ENCODE assay signal across 8 cellular contexts in genomic region chr2:113886479-113887383, GRCh38. TPM values are rescaled to one million over a fixed set of nuclear protein-coding genes. Genes with fewer than 3 reads are reported as not detected.
DNase-seq lines count a peak whose midpoint lies in the region; ATAC-seq and TF ChIP-seq lines count a peak whose summit lies in the region.

No MANE protein-coding gene starts in this region.

- H3K79me1 ChIP-seq in mesenchymal stem cell (replicated peaks; ENCODE audit: low read length, poor library complexity, severe bottlenecking): peaks cover 14% of the 10 kb centered on the region

- peaks cover 28% of the 10 kb centered on the region for H3K36me3 Mint-ChIP-seq in activated naive CD8-positive, alpha-beta T cell treated with anti-CD3 and anti-CD28 coated beads, Interleukin-2, amount 50 U/mL, for 24 hours (ENCODE audit: low read depth)
- H3K36me3 Mint-ChIP-seq in endothelial cell (ENCODE audit: low read depth, unreplicated experiment): peaks cover 15% of the 10 kb centered on the region

- peaks cover 47% of the 10 kb centered on the region for H3K4me1 Mint-ChIP-seq in activated naive CD8-positive, alpha-beta T cell treated with anti-CD3 and anti-CD28 coated beads, Interleukin-2, amount 50 U/mL, for 24 hours
- peaks cover 27% of the 10 kb centered on the region for H3K4me1 Mint-ChIP-seq in endothelial cell (ENCODE audit: unreplicated experiment)

- H4K91ac ChIP-seq in mesenchymal stem cell (ENCODE audit: low read length): no peak overlapping the region

- peak overlapping the region; percentile 45 for H3K9ac ChIP-seq in mesenchymal stem cell (ENCODE audit: low read length)

- peak overlapping the region; percentile 54 for H3K27ac ChIP-seq in mesenchymal stem cell (ENCODE audit: low read length, poor library complexity, severe bottlenecking)

- H3K4me3 Mint-ChIP-seq in activated naive CD8-positive, alpha-beta T cell treated with anti-CD3 and anti-CD28 coated beads, Interleukin-2, amount 50 U/mL, for 24 hours: peak overlapping the region; percentile 90
- H3K4me3 Mint-ChIP-seq in endothelial cell (ENCODE audit: unreplicated experiment): no peak overlapping the region

- H4K8ac ChIP-seq in mesenchymal stem cell (ENCODE audit: low read length): peak overlapping the region; percentile 35

- peak overlapping the region; percentile 42 to 87 for H3K18ac ChIP-seq in mesenchymal stem cell (ENCODE audit: low read depth in 1 of 2, low read length in 2 of 2)

- no peak overlapping the region for H3K4me2 ChIP-seq in mesenchymal stem cell (ENCODE audit: low read length, poor library complexity, severe bottlenecking)

- no peak for TF ChIP-seq CTCF in endothelial cell (IDR thresholded peaks at IDR 0.05; ENCODE audit: unreplicated experiment)

- H3K27me3 ChIP-seq in mesenchymal stem cell (ENCODE audit: control insufficient read depth in 1 of 2, insufficient read depth in 1 of 2, low read length in 2 of 2): no peaks in the 10 kb centered on the region

- H2BK15ac ChIP-seq in mesenchymal stem cell (ENCODE audit: low read depth, poor library complexity, severe bottlenecking): no peak overlapping the region

- peak overlapping the region in 1 of 2 experiments; percentile 49 for H3K14ac ChIP-seq in mesenchymal stem cell (ENCODE audit: low read length in 2 of 2)

- DNase-seq in activated effector memory CD4-positive, alpha-beta T cell treated with anti-CD3 and anti-CD28 coated beads, Interleukin-2, amount 50 U/mL, for 16 hours: peak; percentile 68
- DNase-seq in activated effector memory CD4-positive, alpha-beta T cell treated with Interleukin-2 at 50 U/mL for 16 hours: no peak
- peak; percentile 94 for DNase-seq in MV-4-11 (lab: John Stamatoyannopoulos, UW)
- DNase-seq in activated naive CD8-positive, alpha-beta T cell treated with anti-CD3 and anti-CD28 coated beads, Interleukin-2, amount 50 U/mL, for 24 hours: peak; percentile 63
- DNase-seq in mesenchymal stem cell: peak; percentile 85
- no peak for DNase-seq in endothelial cell (ENCODE audit: low spot score)
- DNase-seq in NCI-H2171 (lab: John Stamatoyannopoulos, UW): no peak

- peaks cover 8% of the 10 kb centered on the region for H3K4me1 ChIP-seq in mesenchymal stem cell (ENCODE audit: control insufficient read depth, insufficient read depth, low read depth, low read length)

- H3K4ac ChIP-seq in mesenchymal stem cell (ENCODE audit: low read depth in 1 of 2, low read length in 2 of 2): peak overlapping the region in 1 of 2 experiments; percentile 35

- peak overlapping the region; percentile 82 for H3K27ac Mint-ChIP-seq in activated naive CD8-positive, alpha-beta T cell treated with anti-CD3 and anti-CD28 coated beads, Interleukin-2, amount 50 U/mL, for 24 hours
- no peak overlapping the region for H3K27ac Mint-ChIP-seq in endothelial cell (ENCODE audit: unreplicated experiment)

- no peaks in the 10 kb centered on the region for H3K9me3 ChIP-seq in mesenchymal stem cell (ENCODE audit: control insufficient read depth, low read length)

- no peaks in the 10 kb centered on the region for H3K27me3 Mint-ChIP-seq in activated naive CD8-positive, alpha-beta T cell treated with anti-CD3 and anti-CD28 coated beads, Interleukin-2, amount 50 U/mL, for 24 hours
- H3K27me3 Mint-ChIP-seq in endothelial cell (ENCODE audit: unreplicated experiment): peaks cover 17% of the 10 kb centered on the region

- peak overlapping the region in 1 of 2 experiments; percentile 87 for H3K4me3 ChIP-seq in mesenchymal stem cell (ENCODE audit: insufficient read depth in 1 of 2, low read depth in 1 of 2, low read length in 2 of 2)

- peak overlapping the region; percentile 65 to 93 for H2BK12ac ChIP-seq in mesenchymal stem cell (ENCODE audit: low read length in 2 of 2)

- no peak overlapping the region for H2AFZ ChIP-seq in mesenchymal stem cell (ENCODE audit: low read depth, low read length)

- no peak overlapping the region for H2BK120ac ChIP-seq in mesenchymal stem cell (ENCODE audit: low read depth, low read length)

- H3K9me3 Mint-ChIP-seq in activated naive CD8-positive, alpha-beta T cell treated with anti-CD3 and anti-CD28 coated beads, Interleukin-2, amount 50 U/mL, for 24 hours: no peaks in the 10 kb centered on the region
- H3K9me3 Mint-ChIP-seq in endothelial cell (ENCODE audit: unreplicated experiment): no peaks in the 10 kb centered on the region

- H3K36me3 ChIP-seq in mesenchymal stem cell (ENCODE audit: control insufficient read depth in 1 of 2, insufficient read depth in 2 of 2, low read depth in 1 of 2, low read length in 2 of 2): peaks cover 0 to 10% of the 10 kb centered on the region in 2 experiments

- H2AK5ac ChIP-seq in mesenchymal stem cell (ENCODE audit: low read length, severe bottlenecking): peak overlapping the region; percentile 30

- peak; percentile 69 for ATAC-seq in HG02588 (IDR thresholded peaks at IDR 0.05; ENCODE audit: unreplicated experiment)
- ATAC-seq in activated naive CD8-positive, alpha-beta T cell treated with anti-CD3 and anti-CD28 coated beads, Interleukin-2, amount 50 U/mL, for 24 hours: peak; percentile 41

- 55% methylated on average over 3 of the region's 5 CpGs for WGBS in mesenchymal stem cell

- H3K23ac ChIP-seq in mesenchymal stem cell (ENCODE audit: low read length in 2 of 2): no peak overlapping the region

- no peak overlapping the region for H2BK5ac ChIP-seq in mesenchymal stem cell (ENCODE audit: low read depth, low read length, poor library complexity, severe bottlenecking)

RNA-seq across cellular contexts. Expression of gene ACTR3, which starts 3.2 kb away (rescaled TPM):
- polyA plus RNA-seq in mesenchymal stem cell (2013, experiment 1 of 2): 208 TPM
- polyA plus RNA-seq in mesenchymal stem cell (2013, experiment 2 of 2): 206 TPM
- total RNA-seq in endothelial cell (ENCODE audit: unreplicated experiment): 284 TPM

Comparison
In these comparisons a context has a peak if more than half of its experiments do, and no peak if none do; other contexts are left out.
1. DNase-seq: peak in activated effector memory CD4-positive, alpha-beta T cell treated with anti-CD3 and anti-CD28 coated beads, Interleukin-2, amount 50 U/mL, for 16 hours (single experiment), MV-4-11 (single experiment), activated naive CD8-positive, alpha-beta T cell treated with anti-CD3 and anti-CD28 coated beads, Interleukin-2, amount 50 U/mL, for 24 hours (single experiment) and mesenchymal stem cell (single experiment); none in activated effector memory CD4-positive, alpha-beta T cell treated with Interleukin-2 at 50 U/mL for 16 hours (single experiment), endothelial cell (single experiment) and NCI-H2171 (single experiment).